ENCODE assay signal across 20 cellular contexts in the genomic region with DNA sequence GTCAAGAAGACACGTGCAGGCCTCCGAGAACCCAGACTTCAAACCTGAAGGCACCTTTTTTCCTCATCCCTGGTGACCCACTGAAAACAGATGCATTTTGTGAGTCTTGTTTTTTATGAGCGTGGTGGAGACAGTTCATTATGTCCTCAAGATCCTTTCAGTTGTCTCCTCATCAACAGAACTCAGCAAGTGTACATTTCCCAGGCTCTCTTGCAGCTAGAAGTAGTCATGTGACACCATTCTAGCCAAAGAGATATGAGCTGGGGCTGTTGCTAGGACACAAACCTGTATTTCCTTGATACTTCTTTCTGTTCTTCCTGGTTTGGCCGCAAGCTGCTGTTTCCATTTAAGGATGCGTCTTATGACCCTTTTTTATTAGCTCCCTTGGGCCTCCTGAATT.
"Had no signal": no experiment of that assay in that cellular context is flagged by ENCODE, and none has a peak within 500 bp of the region (broad histone marks: within the 10 kb centered on the region; RNA-seq: fewer than 3 reads in every experiment).

No MANE protein-coding gene starts in this region.

- H3K27ac ChIP-seq: gastroesophageal sphincter, neutrophil, psoas muscle, right lobe of liver, suprapubic skin, thyroid gland, uterus had no signal

- H3K9me3 Mint-ChIP-seq: type B pancreatic cell had no signal

- DNase-seq: effector CD8-positive, alpha-beta T cell; glutamatergic neuron; islet precursor cell; mucosa of descending colon; naive thymus-derived CD8-positive, alpha-beta T cell; psoas muscle; retina; right lobe of liver; stimulated activated CD4-positive, alpha-beta T cell treated with anti-CD3 and anti-CD28 coated beads, Interleukin-4, amount 100 ng/mL, for 1 hour; stimulated activated CD8-positive, alpha-beta memory T cell treated with anti-CD3 and anti-CD28 coated beads, Interleukin-4, amount 100 ng/mL, for 48 hours; stimulated activated naive CD8-positive, alpha-beta T cell treated with anti-CD3 and anti-CD28 coated beads, Interleukin-15, Interleukin-2, amounts not matched to agents 100 U/mL and 50 U/mL, for 24 hours; thyroid gland; uterus had no signal

- H3K36me3 Mint-ChIP-seq: stimulated activated effector memory CD8-positive, alpha-beta T cell treated with anti-CD3 and anti-CD28 coated beads, Interleukin-12 subunit alpha, Interleukin-12 subunit beta, amount 100 ng/mL, for 72 hours; type B pancreatic cell had no signal

- H3K36me3 ChIP-seq: gastroesophageal sphincter, neutrophil, right lobe of liver, suprapubic skin, thyroid gland, uterus had no signal

- ATAC-seq: esophagus mucosa; gastroesophageal sphincter; left lobe of liver; mucosa of descending colon; naive thymus-derived CD8-positive, alpha-beta T cell; psoas muscle; right lobe of liver; stimulated activated effector memory CD8-positive, alpha-beta T cell treated with anti-CD3 and anti-CD28 coated beads, Interleukin-12 subunit alpha, Interleukin-12 subunit beta, amount 100 ng/mL, for 72 hours; stimulated activated naive CD8-positive, alpha-beta T cell treated with anti-CD3 and anti-CD28 coated beads, Interleukin-15, Interleukin-2, amounts not matched to agents 100 U/mL and 50 U/mL, for 24 hours had no signal

- H3K4me3 ChIP-seq: gastroesophageal sphincter, mucosa of descending colon, psoas muscle, right lobe of liver, suprapubic skin, thyroid gland, uterus had no signal

- H3K4me1 ChIP-seq: gastroesophageal sphincter, psoas muscle, right lobe of liver, suprapubic skin, thyroid gland, uterus had no signal

- H3K27me3 ChIP-seq: gastroesophageal sphincter, right lobe of liver, thyroid gland, uterus had no signal

- H3K27ac Mint-ChIP-seq: naive thymus-derived CD8-positive, alpha-beta T cell; stimulated activated effector memory CD8-positive, alpha-beta T cell treated with anti-CD3 and anti-CD28 coated beads, Interleukin-12 subunit alpha, Interleukin-12 subunit beta, amount 100 ng/mL, for 72 hours; type B pancreatic cell had no signal

- H3K9me3 ChIP-seq: neutrophil, right lobe of liver, suprapubic skin, thyroid gland, uterus had no signal

- H3K4me1 Mint-ChIP-seq: naive thymus-derived CD8-positive, alpha-beta T cell; stimulated activated effector memory CD8-positive, alpha-beta T cell treated with anti-CD3 and anti-CD28 coated beads, Interleukin-12 subunit alpha, Interleukin-12 subunit beta, amount 100 ng/mL, for 72 hours had no signal

- H3K4me3 Mint-ChIP-seq: naive thymus-derived CD8-positive, alpha-beta T cell; stimulated activated effector memory CD8-positive, alpha-beta T cell treated with anti-CD3 and anti-CD28 coated beads, Interleukin-12 subunit alpha, Interleukin-12 subunit beta, amount 100 ng/mL, for 72 hours; type B pancreatic cell had no signal
